ENCODE assay signal across 8 cellular contexts in the genomic region with DNA sequence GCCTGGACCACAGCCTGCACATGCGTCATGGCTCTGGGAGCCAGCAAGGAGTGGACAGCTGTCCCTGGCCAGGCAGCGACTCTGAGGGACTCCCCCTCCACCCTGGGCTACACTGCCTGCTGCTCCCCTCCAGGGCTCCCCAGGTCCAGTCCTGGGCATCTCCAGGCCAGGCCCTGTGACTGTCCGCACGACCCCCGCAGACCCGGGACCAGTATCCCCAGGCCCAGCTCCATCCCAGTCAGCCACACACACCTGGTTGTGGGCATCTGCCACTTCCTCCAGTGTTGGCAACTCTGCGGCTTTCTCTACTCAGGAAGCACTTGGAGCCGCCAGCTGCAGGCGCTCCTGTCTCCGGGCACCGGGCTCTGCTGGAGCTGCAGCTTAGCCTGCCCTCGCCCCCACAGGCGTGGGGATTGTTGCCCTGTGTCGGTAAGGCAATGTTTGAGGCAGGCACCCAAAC. TPM values are rescaled to one million over a fixed set of nuclear protein-coding genes. Genes with fewer than 3 reads are reported as not detected.
DNase-seq lines count a peak whose midpoint lies in the region; ATAC-seq, FAIRE-seq and TF ChIP-seq lines count a peak whose summit lies in the region.

No MANE protein-coding gene starts in this region.

- ATAC-seq in CD4-positive, alpha-beta T cell (ENCODE audit: poor library complexity) = no peak
- ATAC-seq in GM18909 (IDR thresholded peaks at IDR 0.05; ENCODE audit: poor library complexity, unreplicated experiment) (no peak), GM21717 (IDR thresholded peaks at IDR 0.05; ENCODE audit: unreplicated experiment) (no peak)

- CTCF ChIA-PET in CD4-positive, alpha-beta T cell (lab: Charles Lee) = no interaction called here

- 18% methylated on average over 2 to 3 of the region's 14 CpGs for WGBS in esophagus squamous epithelium, 2 donors

- peak overlapping the region; percentile 76 for H3K4me3 Mint-ChIP-seq in CD4-positive, alpha-beta T cell

- no peak for TF ChIP-seq CTCF in CD4-positive, alpha-beta T cell (IDR thresholded peaks at IDR 0.05)
- TF ChIP-seq CTCF in esophagus squamous epithelium (IDR thresholded peaks at IDR 0.05) (no peak), neutrophil (IDR thresholded peaks at IDR 0.05) (no peak)

- no peak overlapping the region for H3K27ac ChIP-seq in CD4-positive, alpha-beta T cell (ENCODE audit: low read depth, low read length)
- H3K27ac ChIP-seq in esophagus squamous epithelium = peak overlapping the region; percentile 95 to 99 (median 98)
- H3K27ac ChIP-seq in neutrophil = peak overlapping the region; percentile 97

- peak overlapping the region; percentile 14 for H3K27ac Mint-ChIP-seq in CD4-positive, alpha-beta T cell

- POLR2A ChIA-PET in CD4-positive, alpha-beta T cell (lab: Charles Lee) = interaction anchor here (0.6 to 1.3 kb wide), 2 partner anchors 28 to 32 kb away, joined by 3 read pairs; no protein-coding TSS in a partner anchor

- H3K4me1 Mint-ChIP-seq in CD4-positive, alpha-beta T cell (ENCODE audit: low read depth) = peaks cover 25% of the 10 kb centered on the region

- H3K36me3 ChIP-seq in esophagus squamous epithelium = peaks cover 0 to 24% (median 0%) of the 10 kb centered on the region in 3 donors
- peaks cover 26% of the 10 kb centered on the region for H3K36me3 ChIP-seq in neutrophil

- H3K4me3 ChIP-seq in esophagus squamous epithelium (peak overlapping the region; percentile 50 to 86 (median 78)), neutrophil (ENCODE audit: low read depth in 1 of 2, low read length in 1 of 2) (peak overlapping the region; percentile 80 to 98)

- H3K9me3 Mint-ChIP-seq in CD4-positive, alpha-beta T cell = no peaks in the 10 kb centered on the region

- intact Hi-C loops in CD4-positive, alpha-beta T cell (cut with DNase I, micrococcal nuclease) = loop anchor here in 1 of 2 experiments (1.0 kb wide), 1 partner anchor 52 kb away; the partner anchor contains the start of gene EP400
- intact Hi-C loops in esophagus squamous epithelium (cut with DNase I) = loop anchor here (10.0 kb wide), 1 partner anchor 48 kb away; the partner anchor contains the start of gene EP400

- H3K27me3 ChIP-seq in CD4-positive, alpha-beta T cell (ENCODE audit: control insufficient read depth, insufficient read depth, low read length) = no peaks in the 10 kb centered on the region
- no peaks in the 10 kb centered on the region for H3K27me3 ChIP-seq in esophagus squamous epithelium
- no peaks in the 10 kb centered on the region for H3K27me3 ChIP-seq in neutrophil

- H3K4me1 ChIP-seq in esophagus squamous epithelium (peaks cover 31 to 72% (median 31%) of the 10 kb centered on the region in 3 donors), neutrophil (ENCODE audit: control insufficient read depth in 1 of 2, insufficient read depth in 1 of 2, low read depth in 1 of 2, low read length in 1 of 2) (peaks cover 29 to 32% of the 10 kb centered on the region in 2 experiments)

- no peaks in the 10 kb centered on the region for H3K27me3 Mint-ChIP-seq in CD4-positive, alpha-beta T cell

- FAIRE-seq in GM12891 (lab: Jason Lieb, UNC) = no peak

- H3K9me3 ChIP-seq in CD4-positive, alpha-beta T cell (ENCODE audit: control insufficient read depth, low read length) = no peaks in the 10 kb centered on the region
- H3K9me3 ChIP-seq in esophagus squamous epithelium (no peaks in the 10 kb centered on the region), neutrophil (no peaks in the 10 kb centered on the region)

- H3K36me3 Mint-ChIP-seq in CD4-positive, alpha-beta T cell (ENCODE audit: low read depth) = peaks cover 9% of the 10 kb centered on the region

- DNase-seq in CD4-positive, alpha-beta T cell = no peak
- peak; percentile 55 for DNase-seq in RPMI8226
- no peak for DNase-seq in esophagus squamous epithelium (lab: John Stamatoyannopoulos, UW)
- DNase-seq in GM12891 (ENCODE audit: insufficient read length, low spot score) = no peak
- DNase-seq in NCI-H1105 (lab: John Stamatoyannopoulos, UW) = no peak

- TF ChIP-seq POLR2A in esophagus squamous epithelium (IDR thresholded peaks at IDR 0.05) (no peak), GM12891 (IDR thresholded peaks at IDR 0.05; ENCODE audit: low read depth, low read length) (no peak)

TF ChIP-seq in GM12891, 5 proteins besides CTCF, POLR2A, EP300 and RAD21:
- TF ChIP-seq PAX5 (IDR thresholded peaks at IDR 0.05; ENCODE audit: insufficient read depth, low read length, severe bottlenecking) = no peak
- TF ChIP-seq POU2F2 (IDR thresholded peaks at IDR 0.05; ENCODE audit: low read depth, low read length) = no peak

RNA-seq across cellular contexts. Expression of gene ULK1, which starts 2.4 kb away (rescaled TPM):
- total RNA-seq in CD4-positive, alpha-beta T cell = 10 to 100 TPM; 85.0 to 91.6 TPM
- 10 to 100 TPM in 3 of 4 donors, 1 to 10 TPM in 1; 9.1 to 55.0 (median 19.5) TPM for total RNA-seq in esophagus squamous epithelium
- polyA plus RNA-seq in GM12891 (2012; ENCODE audit: low read depth, missing spikeins) = 5.8 TPM

RNA-seq across cellular contexts. Expression of gene PUS1, which starts 32.2 kb away (rescaled TPM):
- 10 to 100 TPM; 17.7 to 18.2 TPM for total RNA-seq in CD4-positive, alpha-beta T cell
- total RNA-seq in esophagus squamous epithelium = 10 to 100 TPM in 3 of 4 donors, 1 to 10 TPM in 1; 8.1 to 24.2 (median 19.8) TPM
- polyA plus RNA-seq in GM12891 (2012; ENCODE audit: low read depth, missing spikeins) = 19.9 TPM

RNA-seq across cellular contexts. Expression of gene EP400, which starts 52.9 kb away (rescaled TPM):
- total RNA-seq in CD4-positive, alpha-beta T cell = 10 to 100 TPM; 56.4 to 56.5 TPM
- total RNA-seq in esophagus squamous epithelium = 10 to 100 TPM; 10.1 to 23.0 (median 20.9) TPM
- polyA plus RNA-seq in GM12891 (2012; ENCODE audit: low read depth, missing spikeins) = 12.5 TPM
